ENCODE assay signal across 8 cellular contexts in the genomic region with DNA sequence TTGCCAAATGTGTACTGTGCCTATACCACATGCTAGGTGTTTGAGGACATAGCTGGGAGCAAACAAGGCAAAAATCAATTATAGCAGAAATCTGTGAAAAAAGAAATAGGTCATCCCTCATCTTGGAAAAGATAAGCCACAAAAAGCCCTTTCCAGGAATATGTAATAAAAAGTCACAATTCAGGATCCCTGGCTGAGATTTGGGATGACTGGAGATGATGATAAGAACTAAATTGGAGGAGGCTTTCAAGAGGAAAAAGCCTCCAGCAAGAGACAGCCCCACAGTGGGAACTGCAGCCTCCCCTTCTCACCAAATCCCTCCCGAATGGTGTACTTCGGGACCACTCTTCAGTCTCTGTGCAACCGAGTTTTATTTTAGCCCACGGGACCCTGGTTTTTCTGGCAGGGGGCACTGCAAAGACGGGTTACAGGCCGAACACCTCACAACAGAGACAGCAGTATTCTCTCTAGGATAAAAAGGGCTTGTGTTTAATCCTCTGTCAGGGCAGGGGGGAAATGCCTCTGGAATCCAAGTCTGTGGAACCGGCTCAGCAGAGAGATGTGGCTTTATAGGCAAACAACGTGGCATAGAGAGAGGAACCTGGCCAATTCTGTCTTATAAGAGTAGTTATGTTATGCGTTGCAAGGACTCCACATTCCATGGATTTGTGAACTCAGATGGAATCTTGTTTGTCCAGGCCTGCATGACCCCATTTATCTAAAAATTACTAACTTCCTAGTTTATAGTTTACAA. TPM values are rescaled to one million over a fixed set of nuclear protein-coding genes. Genes with fewer than 3 reads are reported as not detected.
DNase-seq lines count a peak whose midpoint lies in the region; TF ChIP-seq lines count a peak whose summit lies in the region.

No MANE protein-coding gene starts in this region.

- H3K4me3 ChIP-seq in HUES64 (ENCODE audit: low read length) (peak overlapping the region; percentile 27), astrocyte of the cerebellum (ENCODE audit: low read depth, low read length) (peak overlapping the region; percentile 4), skin epidermis (peak overlapping the region in 1 of 7 experiments; percentile 47), MG63 (no peak overlapping the region)

- no peak for TF ChIP-seq CTCF in astrocyte of the cerebellum (IDR thresholded peaks at IDR 0.05; ENCODE audit: low read depth, low read length, missing control alignments)

- H3K36me3 ChIP-seq in HUES64 (ENCODE audit: insufficient read depth, low read length): no peaks in the 10 kb centered on the region
- H3K36me3 ChIP-seq in MG63: no peaks in the 10 kb centered on the region

- H3K27me3 ChIP-seq in HUES64 (ENCODE audit: insufficient read depth, low read length) (no peaks in the 10 kb centered on the region), MG63 (no peaks in the 10 kb centered on the region)

- H3K27ac ChIP-seq in HUES64 (ENCODE audit: low read depth, low read length) (peak overlapping the region; percentile 99), skin epidermis (peak overlapping the region in 13 of 21 experiments; percentile 21 to 89 (median 73))

- no peaks in the 10 kb centered on the region for H3K9me3 ChIP-seq in HUES64 (ENCODE audit: insufficient read depth, low read depth, low read length)
- H3K9me3 ChIP-seq in MG63: no peaks in the 10 kb centered on the region

- in situ Hi-C loops in astrocyte of the cerebellum (cut with HindIII; ENCODE audit: low sequenced_read_pairs): no loop called here

- DNase-seq in astrocyte of the cerebellum (ENCODE audit: low read depth) (peak; percentile 60), kidney glomerular epithelial cell (lab: John Stamatoyannopoulos, UW) (peak; percentile 77), HuH-7.5 (ENCODE audit: low spot score) (no peak), MG63 (no peak), SHP77 treated with DMSO at 0.1 percent for 48 hours (lab: John Stamatoyannopoulos, UW) (no peak)
- DNase-seq in NK-92 treated with Interleukin-12 subunit alpha and Interleukin-12 subunit beta, amount 100 ng/mL, for 24 hours (lab: John Stamatoyannopoulos, UW): no peak

- H3K4me1 ChIP-seq in HUES64 (ENCODE audit: insufficient read depth, low read length): peaks cover 68% of the 10 kb centered on the region

- H3K9ac ChIP-seq in HUES64 (ENCODE audit: low read depth, low read length): peak overlapping the region; percentile 52; the same call in 1 of the 2 replicates

- 51% methylated on average over 9 of the region's 9 CpGs for WGBS in HUES64

RNA-seq across cellular contexts. Expression of a gene that starts 1.2 kb away (rescaled TPM):
- polyA plus RNA-seq in HUES64 (2013, experiment 1 of 2): 20.9 TPM
- polyA plus RNA-seq in HUES64 (2013, experiment 2 of 2): 19.7 TPM
- 2.6 and 3.4 TPM in 2 replicates for total RNA-seq in MG63 (2014; rRNA removed; shearing (Covaris generic); ENCODE audit: low replicate concordance)

Comparison
In these comparisons a context has a peak if more than half of its experiments do, and no peak if none do; other contexts are left out.
1. DNase-seq: peak in astrocyte of the cerebellum (single experiment) and kidney glomerular epithelial cell (single experiment); none in HuH-7.5 (single experiment), MG63 (single experiment), SHP77 treated with DMSO at 0.1 percent for 48 hours (single experiment) and NK-92 treated with Interleukin-12 subunit alpha and Interleukin-12 subunit beta, amount 100 ng/mL, for 24 hours (single experiment).